Comparison of ENCODE assay signal across 1 cellular context in the genomic region with DNA sequence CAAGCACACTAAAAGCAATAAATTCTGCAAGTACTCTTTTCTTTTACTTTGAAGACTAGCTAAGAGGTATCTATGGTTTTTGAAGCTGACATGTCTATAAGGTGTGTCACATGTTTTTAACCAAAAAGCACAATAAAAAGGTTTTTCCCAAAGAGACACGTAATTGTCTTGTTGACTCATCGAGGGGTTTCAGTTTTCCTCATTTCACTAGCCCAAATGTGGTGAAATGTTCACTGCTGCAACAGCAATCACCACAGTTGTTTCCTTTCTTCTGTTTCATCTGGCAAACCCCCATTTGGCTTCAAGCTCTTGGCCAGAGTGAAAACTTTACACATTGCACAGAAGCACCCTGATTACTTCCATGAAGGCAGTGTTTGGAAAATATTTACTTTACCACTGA.
A peak's percentile ranks its signal among the peaks of the same experiment; 100 is the strongest.
TF ChIP-seq lines count a peak whose summit lies in the region.

No MANE protein-coding gene starts in this region.

TF ChIP-seq in endothelial cell of umbilical vein, 7 proteins besides CTCF, POLR2A, EP300 and RAD21:
- TF ChIP-seq JUN (IDR thresholded peaks at IDR 0.05; ENCODE audit: borderline replicate concordance, insufficient read depth, insufficient read length, low read depth) (peak; percentile 54), FOS (IDR thresholded peaks at IDR 0.05; ENCODE audit: borderline replicate concordance, insufficient read depth, low read length) (peak; percentile 60), MYC (IDR thresholded peaks at IDR 0.05; ENCODE audit: low read depth, low read length) (no peak), EZH2 (IDR thresholded peaks at IDR 0.05; ENCODE audit: borderline replicate concordance, low read depth, low read length, severe bottlenecking) (no peak), GATA2 (IDR thresholded peaks at IDR 0.05; ENCODE audit: insufficient read depth, insufficient read length, low read depth, low read length) (peak; percentile 13), POLR2AphosphoS5 (IDR thresholded peaks at IDR 0.05; ENCODE audit: insufficient read depth, low read depth, low read length) (peak; percentile 20), MAX (IDR thresholded peaks at IDR 0.05; ENCODE audit: insufficient read depth, insufficient read length) (no peak)
TF ChIP-seq in endothelial cell of umbilical vein: peak in this region for 4.
